In the genomic region with DNA sequence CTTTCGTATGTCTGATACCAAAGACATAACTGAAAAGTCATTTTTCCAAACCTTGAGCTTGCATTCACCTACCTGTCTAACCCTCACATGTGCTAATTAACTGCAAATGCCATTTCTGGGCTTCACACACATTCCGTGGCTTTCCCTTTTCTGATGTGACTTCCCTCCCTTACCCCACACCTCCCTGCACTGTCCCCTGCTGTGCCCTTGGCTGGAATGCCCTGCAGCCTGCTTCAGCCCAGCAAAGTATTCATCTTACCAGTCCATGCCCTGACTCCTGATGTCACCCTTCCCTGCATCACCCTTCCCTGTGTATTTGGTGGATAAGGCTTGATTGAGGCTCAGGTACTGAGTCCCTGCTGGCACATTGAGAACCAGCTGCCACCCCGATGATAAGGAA, we compare ENCODE assay signal across 24 cellular contexts. TPM values are rescaled to one million over a fixed set of nuclear protein-coding genes. Genes with fewer than 3 reads are reported as not detected.
DNase-seq lines count a peak whose midpoint lies in the region; ATAC-seq and TF ChIP-seq lines count a peak whose summit lies in the region.
"Had no signal": no experiment of that assay in that cellular context is flagged by ENCODE, and none has a peak within 500 bp of the region (broad histone marks: within the 10 kb centered on the region; RNA-seq: fewer than 3 reads in every experiment).

No MANE protein-coding gene starts in this region.

- no peaks in the 10 kb centered on the region for H3F3A ChIP-seq in GM23338 (replicated peaks; ENCODE audit: low read depth)

- POLR2A ChIA-PET in CD8-positive, alpha-beta memory T cell (lab: Charles Lee) = no interaction called here

- H3K27me3 Mint-ChIP-seq in GM23338 (ENCODE audit: insufficient read depth, low read depth, poor library complexity) (peaks cover 4% of the 10 kb centered on the region), HFFc6 (ENCODE audit: insufficient read depth) (no peaks in the 10 kb centered on the region; the same call in 1 of the 2 replicates), chondrocyte (ENCODE audit: low read depth) (no peaks in the 10 kb centered on the region), nephron progenitor cell (ENCODE audit: low read depth, poor library complexity) (peaks cover 9% of the 10 kb centered on the region), CD14-positive monocyte (ENCODE audit: low read depth in 3 of 3) (peaks cover 5 to 8% (median 6%) of the 10 kb centered on the region in 3 donors)
- H3K27me3 Mint-ChIP-seq in CD8-positive, alpha-beta memory T cell = no peaks in the 10 kb centered on the region
- H3K27me3 Mint-ChIP-seq: CD4-positive, alpha-beta T cell; T-cell had no signal

- no peak overlapping the region for H3K4me3 Mint-ChIP-seq in GM23338
- H3K4me3 Mint-ChIP-seq in HFFc6 = no peak overlapping the region
- no peak overlapping the region for H3K4me3 Mint-ChIP-seq in chondrocyte (ENCODE audit: unreplicated experiment)
- H3K4me3 Mint-ChIP-seq in nephron progenitor cell = no peak overlapping the region
- no peak overlapping the region for H3K4me3 Mint-ChIP-seq in CD8-positive, alpha-beta memory T cell
- H3K4me3 Mint-ChIP-seq in CD14-positive monocyte = no peak overlapping the region
- H3K4me3 Mint-ChIP-seq: CD4-positive, alpha-beta T cell; T-cell had no signal

- H3K79me2 ChIP-seq in GM23338 (replicated peaks; ENCODE audit: insufficient read depth) = no peaks in the 10 kb centered on the region

- no peak for TF ChIP-seq CTCF in GM23338 (conservative IDR thresholded peaks at IDR 0.05; ENCODE audit: low read depth in 2 of 2)
- TF ChIP-seq CTCF in HFFc6 (IDR thresholded peaks at IDR 0.05) = no peak
- no peak for TF ChIP-seq CTCF in chondrocyte (IDR thresholded peaks at IDR 0.05)
- TF ChIP-seq CTCF in nephron progenitor cell (IDR thresholded peaks at IDR 0.05) = no peak
- no peak for TF ChIP-seq CTCF in CD14-positive monocyte (IDR thresholded peaks at IDR 0.05)

- H3K9me3 ChIP-seq in CD8-positive, alpha-beta memory T cell (ENCODE audit: low read length) = no peaks in the 10 kb centered on the region
- H3K9me3 ChIP-seq: A549, BE2C, Caco-2 had no signal

- H3K27me3 ChIP-seq in GM23338 (ENCODE audit: insufficient read depth) = no peaks in the 10 kb centered on the region
- no peaks in the 10 kb centered on the region for H3K27me3 ChIP-seq in CD8-positive, alpha-beta memory T cell (ENCODE audit: insufficient read depth, low read length, poor library complexity, severe bottlenecking)
- H3K27me3 ChIP-seq: BE2C had no signal

- H3K9me2 ChIP-seq in GM23338 (ENCODE audit: insufficient read depth) = no peaks in the 10 kb centered on the region

- H3K4me1 Mint-ChIP-seq in GM23338 (peaks cover 19% of the 10 kb centered on the region), HFFc6 (ENCODE audit: low read depth) (peaks cover 6% of the 10 kb centered on the region; the same call in 1 of the 2 replicates), chondrocyte (ENCODE audit: low read depth) (peaks cover 6% of the 10 kb centered on the region), nephron progenitor cell (peaks cover 13% of the 10 kb centered on the region), CD14-positive monocyte (no peaks in the 10 kb centered on the region)
- H3K4me1 Mint-ChIP-seq in CD8-positive, alpha-beta memory T cell = peaks cover 0 to 4% (median 0%) of the 10 kb centered on the region in 3 donors
- H3K4me1 Mint-ChIP-seq: T-cell had no signal

- H3K4me1 ChIP-seq in GM23338 (ENCODE audit: insufficient read depth) = no peaks in the 10 kb centered on the region; the same call in 1 of the 2 replicates
- H3K4me1 ChIP-seq in CD8-positive, alpha-beta memory T cell (ENCODE audit: insufficient read depth, low read length) = no peaks in the 10 kb centered on the region
- H3K4me1 ChIP-seq: A549, BE2C had no signal

- peak; percentile 54 for ATAC-seq in GM23338
- ATAC-seq: A549, Panc1, SK-N-SH treated with all-trans-retinoic acid at 6 μM for 48 hours, T-cell had no signal

- DNase-seq in GM23338 (ENCODE audit: low spot score) (peak; percentile 27), HFFc6 (no peak), chondrocyte (ENCODE audit: low spot score) (no peak), nephron progenitor cell (no peak), NCI-H82 treated with DMSO at 0.1 percent for 48 hours (lab: John Stamatoyannopoulos, UW; ENCODE audit: unreplicated experiment) (no peak), CD14-positive monocyte (ENCODE audit: low spot score) (no peak)
- DNase-seq in CD8-positive, alpha-beta memory T cell = no peak
- DNase-seq: BE2C; Caco-2; CD4-positive, alpha-beta T cell; DMS 273 treated with DMSO at 0.1 percent for 48 hours; DMS79 treated with DMSO at 0.1 percent for 48 hours; HCEC 1CT; KBM-7; MM.1S; NCI-H1048; NCI-H1417 treated with DMSO at 0.1 percent for 48 hours; NCI-H187 treated with DMSO at 0.1 percent for 48 hours; NCI-H510A; NK-92 treated with Interleukin-12 subunit alpha and Interleukin-12 subunit beta, amount 100 ng/mL, for 24 hours; T-cell had no signal

- no peak overlapping the region for H3K4me2 ChIP-seq in GM23338
- H3K4me2 ChIP-seq: A549 had no signal

- H4K20me1 ChIP-seq in GM23338 (replicated peaks; ENCODE audit: insufficient read depth) = no peaks in the 10 kb centered on the region; the same call in 1 of the 2 replicates

- intact Hi-C loops in CD14-positive monocyte (cut with micrococcal nuclease) = no loop called here

- no peak overlapping the region for H3K27ac ChIP-seq in GM23338 (ENCODE audit: low read depth)
- H3K27ac ChIP-seq in CD8-positive, alpha-beta memory T cell (ENCODE audit: low read depth, low read length) = no peak overlapping the region
- H3K27ac ChIP-seq: A549 had no signal

- H3K36me3 ChIP-seq in GM23338 (ENCODE audit: insufficient read depth) = no peaks in the 10 kb centered on the region
- peaks cover 5% of the 10 kb centered on the region for H3K36me3 ChIP-seq in CD8-positive, alpha-beta memory T cell (ENCODE audit: insufficient read depth, low read length)
- H3K36me3 ChIP-seq: BE2C had no signal

- H3K27ac Mint-ChIP-seq in GM23338 = no peak overlapping the region
- 0 out of 2 replicates have a peak overlapping the region, but pooled peaks have one; percentile 12 for H3K27ac Mint-ChIP-seq in HFFc6
- peak overlapping the region; percentile 42 for H3K27ac Mint-ChIP-seq in chondrocyte (ENCODE audit: unreplicated experiment)
- peak overlapping the region; percentile 42 for H3K27ac Mint-ChIP-seq in nephron progenitor cell
- no peak overlapping the region for H3K27ac Mint-ChIP-seq in CD8-positive, alpha-beta memory T cell
- H3K27ac Mint-ChIP-seq in CD14-positive monocyte = peak overlapping the region in 1 of 7 donors; percentile 32
- H3K27ac Mint-ChIP-seq: CD4-positive, alpha-beta T cell; T-cell had no signal

- H3K4me3 ChIP-seq in GM23338 = no peak overlapping the region
- no peak overlapping the region for H3K4me3 ChIP-seq in CD8-positive, alpha-beta memory T cell (ENCODE audit: low read length)
- H3K4me3 ChIP-seq: A549 had no signal

- H3K36me3 Mint-ChIP-seq in GM23338 (ENCODE audit: low read depth) = peaks cover 4% of the 10 kb centered on the region; the same call in 1 of the 3 replicates
- peaks cover 11% of the 10 kb centered on the region for H3K36me3 Mint-ChIP-seq in HFFc6 (ENCODE audit: low read depth)
- H3K36me3 Mint-ChIP-seq in chondrocyte (ENCODE audit: low read depth) = peaks cover 23% of the 10 kb centered on the region
- H3K36me3 Mint-ChIP-seq in nephron progenitor cell (ENCODE audit: low read depth) = no peaks in the 10 kb centered on the region
- peaks cover 5 to 58% (median 20%) of the 10 kb centered on the region in 3 donors for H3K36me3 Mint-ChIP-seq in CD8-positive, alpha-beta memory T cell
- peaks cover 40 to 52% of the 10 kb centered on the region in 2 donors for H3K36me3 Mint-ChIP-seq in CD14-positive monocyte

- H3K9me3 Mint-ChIP-seq in GM23338 (no peaks in the 10 kb centered on the region), HFFc6 (no peaks in the 10 kb centered on the region), chondrocyte (ENCODE audit: low read depth) (no peaks in the 10 kb centered on the region), nephron progenitor cell (no peaks in the 10 kb centered on the region), CD14-positive monocyte (no peaks in the 10 kb centered on the region)
- H3K9me3 Mint-ChIP-seq in CD8-positive, alpha-beta memory T cell = no peaks in the 10 kb centered on the region
- H3K9me3 Mint-ChIP-seq: CD4-positive, alpha-beta T cell; T-cell had no signal

- H2AFZ ChIP-seq in GM23338 = no peak overlapping the region

- CTCF ChIA-PET in CD8-positive, alpha-beta memory T cell (lab: Charles Lee) = interaction anchor here (1.4 kb wide), 1 partner anchor 9 kb away, joined by 3 read pairs; no protein-coding TSS in a partner anchor

TF ChIP-seq in GM23338, 12 proteins besides CTCF, POLR2A, EP300 and RAD21:
- TF ChIP-seq EZH2 (IDR thresholded peaks at IDR 0.05; ENCODE audit: low read depth, unreplicated experiment) = no peak

RNA-seq across cellular contexts. Expression of gene RETSAT, which starts 12.2 kb away (rescaled TPM):
- 12.5 and 16.4 TPM in 2 replicates for total RNA-seq in GM23338 (2014; rRNA removed; shearing (Covaris generic))
- polyA plus RNA-seq in GM23338 (2016; fragmentation: Nextera tagmentation; extraction: Ambion mirVana) (2.3 and 2.6 TPM in 2 replicates), CD14-positive monocyte (10 to 100 TPM; 15.0 to 15.8 TPM)
- total RNA-seq in HFFc6 (2021; fragmentation: NEBNext Ultra II Directional; extraction: Animal tissue kit (Norgen Biotek cat#: 25700)) = 10 to 100 TPM; 36.3 to 50.4 (median 39.0) TPM
- total RNA-seq in chondrocyte = 35.6 to 40.3 TPM (median 36.3 TPM) in 3 replicates
- total RNA-seq in CD8-positive, alpha-beta memory T cell = 10 to 100 TPM; 33.4 to 36.0 TPM
- polyA plus RNA-seq in CD8-positive, alpha-beta memory T cell = 23.7 TPM

RNA-seq across cellular contexts. Expression of gene ELMOD3, which starts 12.4 kb away (rescaled TPM):
- total RNA-seq in GM23338 (2014; rRNA removed; shearing (Covaris generic)) = 7.1 and 8.9 TPM in 2 replicates
- polyA plus RNA-seq in GM23338 (2016; fragmentation: Nextera tagmentation; extraction: Ambion mirVana) = 5.9 and 8.6 TPM in 2 replicates
- total RNA-seq in HFFc6 (2021; fragmentation: NEBNext Ultra II Directional; extraction: Animal tissue kit (Norgen Biotek cat#: 25700)) = 10 to 100 TPM in 2 of 6 experiments, 1 to 10 TPM in 4; 7.0 to 10.9 (median 9.3) TPM
- total RNA-seq in chondrocyte = 14.3 to 20.0 TPM (median 15.2 TPM) in 3 replicates
- 10 to 100 TPM; 13.6 to 14.4 TPM for total RNA-seq in CD8-positive, alpha-beta memory T cell
- polyA plus RNA-seq in CD8-positive, alpha-beta memory T cell = 12.2 TPM
- 1 to 10 TPM; 6.1 to 7.2 TPM for polyA plus RNA-seq in CD14-positive monocyte

RNA-seq across cellular contexts. Expression of gene TGOLN2, which starts 14.4 kb away (rescaled TPM):
- 48.3 and 49.4 TPM in 2 replicates for total RNA-seq in GM23338 (2014; rRNA removed; shearing (Covaris generic))
- polyA plus RNA-seq in GM23338 (2016; fragmentation: Nextera tagmentation; extraction: Ambion mirVana) (17.8 and 20.8 TPM in 2 replicates), CD14-positive monocyte (100 to 1,000 TPM in 1 of 2 donors, 10 to 100 TPM in 1; 68.2 to 111 TPM)
- 100 to 1,000 TPM; 143 to 161 (median 150) TPM for total RNA-seq in HFFc6 (2021; fragmentation: NEBNext Ultra II Directional; extraction: Animal tissue kit (Norgen Biotek cat#: 25700))
- total RNA-seq in chondrocyte = 79.7 to 101 TPM (median 84.8 TPM) in 3 replicates
- 10 to 100 TPM; 93.4 to 95.6 TPM for total RNA-seq in CD8-positive, alpha-beta memory T cell
- polyA plus RNA-seq in CD8-positive, alpha-beta memory T cell = 55.9 TPM

Comparison
In these comparisons a context has a peak if more than half of its experiments do, and no peak if none do; other contexts are left out.
1. H3K27ac Mint-ChIP-seq: peak in HFFc6 (single experiment), chondrocyte (single experiment) and nephron progenitor cell (single experiment); none in GM23338 (single experiment) and CD8-positive, alpha-beta memory T cell (0 of 8).